Comparison of ENCODE assay signal across 8 cellular contexts in the genomic region with DNA sequence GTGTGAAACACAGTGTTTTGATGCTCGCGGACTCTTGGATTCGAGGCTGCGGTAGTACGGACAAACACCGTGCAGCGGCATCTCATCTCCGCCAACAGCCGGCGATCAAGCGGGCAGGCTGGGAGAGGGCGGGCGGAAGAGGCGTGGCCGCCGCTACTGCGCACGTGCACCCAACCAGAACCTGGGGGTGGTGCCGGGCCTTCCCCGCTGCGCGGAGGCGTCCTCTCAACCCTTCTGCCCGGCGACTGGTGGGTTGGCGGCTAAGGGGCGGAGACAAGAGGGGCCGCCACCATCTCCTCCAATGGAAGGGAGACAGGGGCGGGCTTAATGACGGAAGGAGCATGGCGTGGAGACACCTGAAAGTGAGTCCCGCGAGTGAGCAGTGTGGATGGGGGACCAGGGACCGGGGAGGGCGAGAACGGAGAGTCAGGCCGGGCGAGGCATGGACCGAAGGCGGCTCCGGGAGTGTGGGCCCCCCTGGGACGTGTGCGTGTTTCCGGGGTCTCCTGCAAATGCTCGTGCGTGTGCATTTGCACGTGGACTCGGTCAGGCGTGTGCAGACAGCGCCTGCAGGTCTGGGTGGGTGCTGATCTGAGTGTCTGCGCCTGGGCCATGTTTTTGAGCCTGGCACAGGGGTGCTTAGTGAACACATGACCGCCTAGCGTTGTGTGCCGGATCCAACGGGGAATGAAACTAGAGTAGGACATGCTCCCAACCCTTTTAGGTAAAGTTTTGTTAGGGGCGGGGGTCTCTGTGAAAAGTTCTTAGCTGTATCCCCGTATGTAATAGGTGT. TPM values are rescaled to one million over a fixed set of nuclear protein-coding genes. Genes with fewer than 3 reads are reported as not detected.
A peak's percentile ranks its signal among the peaks of the same experiment; 100 is the strongest.
DNase-seq lines count a peak whose midpoint lies in the region; ATAC-seq, FAIRE-seq and TF ChIP-seq lines count a peak whose summit lies in the region.

DHODH (plus strand) TSS at position 321 of the 793 bp plus-strand sequence; CDS start at position 342, 21 bp downstream.

- H3K9me3 Mint-ChIP-seq in stimulated activated naive CD8-positive, alpha-beta T cell treated with anti-CD3 and anti-CD28 coated beads, Interleukin-15, amount 100 ng/mL, for 72 hours, result no peaks in the 10 kb centered on the region

- H3K27me3 ChIP-seq in MM.1S (replicated peaks; ENCODE audit: insufficient read depth, low read length) (no peaks in the 10 kb centered on the region), neural cell (ENCODE audit: insufficient read depth, low read depth, low read length) (no peaks in the 10 kb centered on the region)

- H3K27ac ChIP-seq in MM.1S (ENCODE audit: low read length) (peak within 1 kb of the TSS; percentile 21; the same call in 1 of the 2 replicates), neural cell (ENCODE audit: low read length) (no peak within 1 kb of the TSS)

- peak; percentile 42 for TF ChIP-seq RAD21 in neural cell (conservative IDR thresholded peaks at IDR 0.05)

- H3K9ac ChIP-seq in MM.1S (ENCODE audit: low read length) (peak within 1 kb of the TSS; percentile 72), neural cell (ENCODE audit: low read length) (peak within 1 kb of the TSS; percentile 55)

- H3K4me1 Mint-ChIP-seq in stimulated activated naive CD8-positive, alpha-beta T cell treated with anti-CD3 and anti-CD28 coated beads, Interleukin-15, amount 100 ng/mL, for 72 hours, result peaks cover 40% of the 10 kb centered on the region

- peak within 1 kb of the TSS; percentile 79 for H2AFZ ChIP-seq in MM.1S (ENCODE audit: low read length)
- peak within 1 kb of the TSS; percentile 67 for H2AFZ ChIP-seq in neural cell (ENCODE audit: low read depth, low read length)

- peak within 1 kb of the TSS; percentile 72 for H3K4me2 ChIP-seq in MM.1S (ENCODE audit: low read depth, low read length)
- H3K4me2 ChIP-seq in neural cell (ENCODE audit: low read length), result peak within 1 kb of the TSS; percentile 22

- H3K4me1 ChIP-seq in MM.1S (ENCODE audit: low read length), result no peaks in the 10 kb centered on the region; the same call in 1 of the 2 replicates

- H3K4me3 Mint-ChIP-seq in stimulated activated naive CD8-positive, alpha-beta T cell treated with anti-CD3 and anti-CD28 coated beads, Interleukin-15, amount 100 ng/mL, for 72 hours, result peak within 1 kb of the TSS; percentile 85 to 97

- H3F3A ChIP-seq in MM.1S (ENCODE audit: insufficient read depth, low read length) (peaks cover 2% of the 10 kb centered on the region; the same call in 1 of the 2 replicates), neural cell (ENCODE audit: insufficient read depth, low read length, poor library complexity, severe bottlenecking) (no peaks in the 10 kb centered on the region)

- peak; percentile 99 for ATAC-seq in stimulated activated naive CD8-positive, alpha-beta T cell treated with anti-CD3 and anti-CD28 coated beads, Interleukin-15, amount 100 ng/mL, for 72 hours

- H3K9me2 ChIP-seq in MM.1S (replicated peaks; ENCODE audit: insufficient read depth, low read length) (no peaks in the 10 kb centered on the region), neural cell (ENCODE audit: insufficient read depth, low read length) (no peaks in the 10 kb centered on the region)

- H3K79me2 ChIP-seq in MM.1S (ENCODE audit: low read length), result peaks cover 20% of the 10 kb centered on the region
- H3K79me2 ChIP-seq in neural cell (replicated peaks; ENCODE audit: insufficient read depth, low read length), result no peaks in the 10 kb centered on the region

- no peaks in the 10 kb centered on the region for H4K20me1 ChIP-seq in MM.1S (ENCODE audit: insufficient read depth, low read length)
- H4K20me1 ChIP-seq in neural cell (ENCODE audit: insufficient read depth), result no peaks in the 10 kb centered on the region

- TF ChIP-seq EP300 in neural cell (conservative IDR thresholded peaks at IDR 0.05; ENCODE audit: poor library complexity, severe bottlenecking), result no peak

- FAIRE-seq in G401.6 (lab: Jason Lieb, UNC), result peak; percentile 97

- H3K9me3 ChIP-seq in MM.1S (replicated peaks; ENCODE audit: insufficient read depth, low read length) (no peaks in the 10 kb centered on the region), neural cell (ENCODE audit: low read length) (no peaks in the 10 kb centered on the region)

- no peaks in the 10 kb centered on the region for H3K27me3 Mint-ChIP-seq in stimulated activated naive CD8-positive, alpha-beta T cell treated with anti-CD3 and anti-CD28 coated beads, Interleukin-15, amount 100 ng/mL, for 72 hours

- H3K27ac Mint-ChIP-seq in stimulated activated naive CD8-positive, alpha-beta T cell treated with anti-CD3 and anti-CD28 coated beads, Interleukin-15, amount 100 ng/mL, for 72 hours, result peak within 1 kb of the TSS; percentile 95 to 98

- TF ChIP-seq CTCF in MM.1S (IDR thresholded peaks at IDR 0.05; ENCODE audit: low read length), result no peak
- TF ChIP-seq CTCF in neural cell (IDR thresholded peaks at IDR 0.05; ENCODE audit: poor library complexity, severe bottlenecking), result peak; percentile 42

- H3K36me3 ChIP-seq in MM.1S (replicated peaks; ENCODE audit: insufficient read depth, low read length), result no peaks in the 10 kb centered on the region
- no peaks in the 10 kb centered on the region for H3K36me3 ChIP-seq in neural cell (ENCODE audit: insufficient read depth, low read length)

- peak within 1 kb of the TSS; percentile 85 for H3K4me3 ChIP-seq in MM.1S (ENCODE audit: low read length)
- H3K4me3 ChIP-seq in neural cell (ENCODE audit: low read length), result peak within 1 kb of the TSS; percentile 93

- peak; percentile 99 for DNase-seq in HCEC 1CT
- DNase-seq in MM.1S, result peak; percentile 98
- peak; percentile 97 for DNase-seq in SHP77 treated with DMSO at 0.1 percent for 48 hours (lab: John Stamatoyannopoulos, UW)
- peak; percentile 97 for DNase-seq in activated effector memory CD4-positive, alpha-beta T cell treated with Interleukin-2 at 50 U/mL for 16 hours
- DNase-seq in fibroblast of the conjunctiva (ENCODE audit: low read depth), result peak; percentile 94
- DNase-seq in stimulated activated naive CD8-positive, alpha-beta T cell treated with anti-CD3 and anti-CD28 coated beads, Interleukin-15, amount 100 ng/mL, for 72 hours, result peak; percentile 98 to 99

TF ChIP-seq in neural cell, 6 proteins besides CTCF, POLR2A, EP300 and RAD21:
- TF ChIP-seq EZH2 (IDR thresholded peaks at IDR 0.05; ENCODE audit: borderline replicate concordance, insufficient read depth, low read length, poor library complexity, severe bottlenecking), result no peak
- peak; percentile 33 for TF ChIP-seq SMC3 (conservative IDR thresholded peaks at IDR 0.05; ENCODE audit: poor library complexity)
- TF ChIP-seq MXI1 (conservative IDR thresholded peaks at IDR 0.05; ENCODE audit: poor library complexity, severe bottlenecking), result peak; percentile 100
- TF ChIP-seq POLR2AphosphoS5 (IDR thresholded peaks at IDR 0.05), result peak; percentile 50
TF ChIP-seq in neural cell: peak in this region for 3.

RNA-seq across cellular contexts. Expression of gene DHODH, which starts in this region (rescaled TPM):
- polyA plus RNA-seq in neural cell, result 3.5 and 3.8 TPM in 2 replicates
- 2.4 and 3.1 TPM in 2 replicates for polyA minus RNA-seq in neural cell
